ENCODE assay signal across 31 cellular contexts in the genomic region with DNA sequence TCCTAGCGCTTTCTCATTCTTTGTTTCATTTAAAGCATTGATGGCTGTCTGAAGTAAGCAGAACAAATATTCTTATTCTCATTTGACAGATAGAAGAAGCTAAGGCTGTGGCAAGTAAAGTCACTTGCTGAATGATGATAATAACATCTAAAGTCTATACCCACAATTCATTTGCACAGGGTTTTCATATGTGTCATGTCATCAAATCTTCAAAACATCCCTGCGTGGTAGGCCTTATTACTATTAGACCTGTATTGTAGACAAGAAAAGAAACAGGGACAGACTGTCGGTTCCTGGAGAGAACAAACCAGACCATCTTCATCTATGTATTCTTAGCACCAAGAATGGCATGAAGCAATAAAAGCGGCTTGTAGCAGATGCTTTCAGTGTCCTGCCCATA.
"Had no signal": no experiment of that assay in that cellular context is flagged by ENCODE, and none has a peak within 500 bp of the region (broad histone marks: within the 10 kb centered on the region; RNA-seq: fewer than 3 reads in every experiment).

No MANE protein-coding gene starts in this region.

- H3K4me2 ChIP-seq: smooth muscle cell had no signal

- H3K27me3 Mint-ChIP-seq: stimulated activated memory B cell treated with anti-CD40 and anti-IgM and Interleukin-4, amounts not matched to agents 10 μg/mL and 1 μg/mL and 100 μg/mL, for 72 hours had no signal

- H3K4me1 ChIP-seq: pancreas, prostate gland, spleen, suprapubic skin, testis, tibial artery, transverse colon, upper lobe of right lung, uterus had no signal

- H3K27ac ChIP-seq: neutrophil, pancreas, prostate gland, skin epidermis, spleen, suprapubic skin, testis, tibial artery, transverse colon, upper lobe of right lung, uterus had no signal

- H3K4me1 Mint-ChIP-seq: naive thymus-derived CD4-positive, alpha-beta T cell; natural killer cell; nephron; neural crest cell; stimulated activated memory B cell treated with anti-CD40 and anti-IgM and Interleukin-4, amounts not matched to agents 10 μg/mL and 1 μg/mL and 100 μg/mL, for 72 hours; stimulated activated naive CD8-positive, alpha-beta T cell treated with anti-CD3 and anti-CD28 coated beads, Interleukin-15, amount 100 ng/mL, for 72 hours had no signal

- H3K4me3 ChIP-seq: pancreas, prostate gland, skin epidermis, smooth muscle cell, spleen, suprapubic skin, testis, tibial artery, transverse colon, upper lobe of right lung, uterus had no signal

- H3K36me3 Mint-ChIP-seq: naive thymus-derived CD4-positive, alpha-beta T cell; natural killer cell; stimulated activated memory B cell treated with anti-CD40 and anti-IgM and Interleukin-4, amounts not matched to agents 10 μg/mL and 1 μg/mL and 100 μg/mL, for 72 hours; type B pancreatic cell had no signal

- ATAC-seq: naive thymus-derived CD4-positive, alpha-beta T cell; natural killer cell; pancreas; right cardiac atrium; sciatic nerve; stimulated activated memory B cell treated with anti-CD40 and anti-IgM and Interleukin-4, amounts not matched to agents 10 μg/mL and 1 μg/mL and 100 μg/mL, for 72 hours; stimulated activated naive CD8-positive, alpha-beta T cell treated with anti-CD3 and anti-CD28 coated beads, Interleukin-15, amount 100 ng/mL, for 72 hours; stimulated activated naive CD8-positive, alpha-beta T cell treated with anti-CD3 and anti-CD28 coated beads, Interleukin-15, Interleukin-2, amounts not matched to agents 100 U/mL and 50 U/mL, for 24 hours; upper lobe of right lung had no signal

- H3K4me3 Mint-ChIP-seq: naive thymus-derived CD4-positive, alpha-beta T cell; natural killer cell; nephron; neural crest cell; stimulated activated memory B cell treated with anti-CD40 and anti-IgM and Interleukin-4, amounts not matched to agents 10 μg/mL and 1 μg/mL and 100 μg/mL, for 72 hours; stimulated activated naive CD8-positive, alpha-beta T cell treated with anti-CD3 and anti-CD28 coated beads, Interleukin-15, amount 100 ng/mL, for 72 hours; type B pancreatic cell had no signal

- H3K27ac Mint-ChIP-seq: naive thymus-derived CD4-positive, alpha-beta T cell; natural killer cell; nephron; stimulated activated memory B cell treated with anti-CD40 and anti-IgM and Interleukin-4, amounts not matched to agents 10 μg/mL and 1 μg/mL and 100 μg/mL, for 72 hours; stimulated activated naive CD8-positive, alpha-beta T cell treated with anti-CD3 and anti-CD28 coated beads, Interleukin-15, amount 100 ng/mL, for 72 hours; type B pancreatic cell had no signal

- H3K36me3 ChIP-seq: neutrophil, pancreas, prostate gland, spleen, suprapubic skin, tibial artery, transverse colon, upper lobe of right lung, uterus had no signal

- H3K27me3 ChIP-seq: pancreas, testis, transverse colon, uterus had no signal

- H3K9me3 ChIP-seq: neutrophil, pancreas, prostate gland, spleen, suprapubic skin, testis, tibial artery, transverse colon, upper lobe of right lung, uterus had no signal

- H3K9me3 Mint-ChIP-seq: naive thymus-derived CD4-positive, alpha-beta T cell; natural killer cell; nephron; neural crest cell; stimulated activated memory B cell treated with anti-CD40 and anti-IgM and Interleukin-4, amounts not matched to agents 10 μg/mL and 1 μg/mL and 100 μg/mL, for 72 hours; stimulated activated naive CD8-positive, alpha-beta T cell treated with anti-CD3 and anti-CD28 coated beads, Interleukin-15, amount 100 ng/mL, for 72 hours; type B pancreatic cell had no signal

- FAIRE-seq: pancreas had no signal

- DNase-seq: naive thymus-derived CD4-positive, alpha-beta T cell; natural killer cell; nucleus accumbens; pancreas; retina; right cardiac atrium; spleen; stimulated activated CD4-positive, alpha-beta T cell treated with anti-CD3 and anti-CD28 coated beads, Interleukin-12 subunit alpha, Interleukin-12 subunit beta, amount 100 ng/mL, for 4 hours; stimulated activated CD4-positive, alpha-beta T cell treated with anti-CD3 and anti-CD28 coated beads, Interleukin-1b, Interleukin-23, amount 100 ng/mL, for 48 hours; stimulated activated CD4-positive, alpha-beta T cell treated with anti-CD3 and anti-CD28 coated beads, Interleukin-4, amount 100 ng/mL, for 1 hour; stimulated activated CD4-positive, alpha-beta T cell treated with anti-CD3 and anti-CD28 coated beads, Interleukin-4, amount 100 ng/mL, for 4 hours; stimulated activated CD8-positive, alpha-beta memory T cell treated with anti-CD3 and anti-CD28 coated beads, Interleukin-4, amount 100 ng/mL, for 48 hours; stimulated activated naive CD4-positive, alpha-beta T cell; stimulated activated naive CD8-positive, alpha-beta T cell treated with anti-CD3 and anti-CD28 coated beads, Interleukin-15, amount 100 ng/mL, for 72 hours; stimulated activated naive CD8-positive, alpha-beta T cell treated with anti-CD3 and anti-CD28 coated beads, Interleukin-15, Interleukin-2, amounts not matched to agents 100 U/mL and 50 U/mL, for 24 hours; substantia nigra; testis; transverse colon; upper lobe of right lung; uterus had no signal
